ENCODE assay signal across 8 cellular contexts in the genomic region with DNA sequence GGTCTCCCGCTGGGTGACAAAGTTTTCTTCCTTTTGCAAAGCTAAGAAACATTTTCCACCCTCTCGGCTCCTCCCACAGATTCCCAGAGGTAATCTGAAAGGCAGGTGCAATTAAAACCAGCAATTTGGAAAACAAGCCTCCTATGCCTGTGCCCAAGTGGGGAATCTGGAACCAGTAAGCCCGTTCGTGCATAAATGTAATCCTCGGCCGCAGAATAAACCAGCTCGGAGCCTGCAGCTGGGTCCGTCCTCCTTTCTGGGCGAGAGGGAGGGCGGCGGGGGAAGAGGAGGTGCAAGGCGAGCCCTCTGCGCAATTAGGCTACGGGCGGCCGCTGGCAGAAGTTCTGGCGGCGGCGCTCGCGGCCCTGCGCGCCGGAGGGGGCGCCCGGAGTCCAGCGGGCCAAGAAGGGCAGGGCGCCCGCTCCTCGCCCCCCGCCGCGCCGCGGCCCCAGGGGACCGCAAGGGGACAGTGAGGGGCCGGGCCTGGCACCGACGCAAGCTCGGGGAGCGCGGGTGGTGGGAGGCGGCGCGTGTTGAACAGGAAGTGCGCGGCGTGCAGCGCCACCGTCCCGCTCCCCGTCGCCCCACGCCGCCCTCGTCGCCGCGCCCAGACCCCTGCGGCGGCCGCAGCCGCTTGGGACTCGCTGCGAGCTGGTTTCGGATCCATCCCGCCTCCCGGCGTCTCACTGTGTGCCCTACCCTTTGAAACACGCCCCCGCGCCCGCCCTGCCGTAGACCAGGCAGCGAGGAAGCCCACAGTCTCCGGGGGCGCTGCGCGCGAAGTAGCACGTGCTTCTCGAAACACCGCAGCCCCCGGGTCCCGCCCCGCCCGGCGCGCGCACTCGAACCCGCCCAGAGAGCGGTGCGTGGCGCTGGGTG. TPM values are rescaled to one million over a fixed set of nuclear protein-coding genes. Genes with fewer than 3 reads are reported as not detected.
DNase-seq lines count a peak whose midpoint lies in the region; ATAC-seq and TF ChIP-seq lines count a peak whose summit lies in the region.

A gene (minus strand): TSS at position 217 of the 879 bp plus-strand sequence. CDS start 495 bp downstream, outside the sequence.

- H3K27ac ChIP-seq in SJCRH30 (peak within 1 kb of the TSS; percentile 74), cardiac muscle cell (no peak within 1 kb of the TSS), transverse colon (peak within 1 kb of the TSS; percentile 94 to 98 (median 96))

- intact Hi-C loops in posterior vena cava (cut with DNase I), result loop anchor here (10.0 kb wide), 2 partner anchors 58 to 92 kb away; no protein-coding TSS in a partner anchor
- intact Hi-C loops in transverse colon (cut with DNase I; ENCODE audit: low total_unique reads), result no loop called here

- DNase-seq in AML-193 (lab: John Stamatoyannopoulos, UW) (peak; percentile 60 to 69), HT-29 (ENCODE audit: low spot score) (peak; percentile 16), SJCRH30 (peak; percentile 78 to 84), cardiac muscle cell (ENCODE audit: low read depth in 1 of 2, low spot score in 1 of 2) (peak; percentile 40 to 62), posterior vena cava (ENCODE audit: low spot score) (peak; percentile 94), transverse colon (peak; percentile 75)
- DNase-seq in activated naive CD4-positive, alpha-beta T cell treated with anti-CD3 and anti-CD28 coated beads, Interleukin-2, amount 50 U/mL, for 72 hours (ENCODE audit: low spot score in 2 of 2), result peak; percentile 65

- H3K27me3 ChIP-seq in SJCRH30 (no peaks in the 10 kb centered on the region), cardiac muscle cell (peaks cover 34% of the 10 kb centered on the region), transverse colon (no peaks in the 10 kb centered on the region)

- no peaks in the 10 kb centered on the region for H3K9me3 ChIP-seq in SJCRH30 (replicated peaks)
- H3K9me3 ChIP-seq in cardiac muscle cell (ENCODE audit: low read depth), result no peaks in the 10 kb centered on the region
- no peaks in the 10 kb centered on the region for H3K9me3 ChIP-seq in transverse colon

- H3K4me1 ChIP-seq in SJCRH30 (peaks cover 4% of the 10 kb centered on the region; the same call in 1 of the 2 replicates), cardiac muscle cell (ENCODE audit: low read depth) (peaks cover 5% of the 10 kb centered on the region), transverse colon (peaks cover 10 to 21% (median 15%) of the 10 kb centered on the region in 4 donors)

- 1% methylated on average over 69 of the region's 95 CpGs; no CpG with 5 or more reads in 1 of the 2 donors for WGBS in transverse colon (ENCODE audit: low coverage in 1 of 2), 2 donors

- no peaks in the 10 kb centered on the region for H3K9me3 Mint-ChIP-seq in activated naive CD4-positive, alpha-beta T cell treated with anti-CD3 and anti-CD28 coated beads, Interleukin-2, amount 50 U/mL, for 72 hours

- TF ChIP-seq POLR2A in transverse colon (IDR thresholded peaks at IDR 0.05), result peak; percentile 22

- peak; percentile 58 for ATAC-seq in GM19324 (IDR thresholded peaks at IDR 0.05; ENCODE audit: low FRiP score, unreplicated experiment)
- ATAC-seq in activated naive CD4-positive, alpha-beta T cell treated with anti-CD3 and anti-CD28 coated beads, Interleukin-2, amount 50 U/mL, for 72 hours, result peak; percentile 63

- peak within 1 kb of the TSS; percentile 65 to 75 for H3K27ac Mint-ChIP-seq in activated naive CD4-positive, alpha-beta T cell treated with anti-CD3 and anti-CD28 coated beads, Interleukin-2, amount 50 U/mL, for 72 hours

- peaks cover 0 to 5% of the 10 kb centered on the region in 2 donors for H3K36me3 Mint-ChIP-seq in activated naive CD4-positive, alpha-beta T cell treated with anti-CD3 and anti-CD28 coated beads, Interleukin-2, amount 50 U/mL, for 72 hours

- H3K36me3 ChIP-seq in SJCRH30 (no peaks in the 10 kb centered on the region), cardiac muscle cell (no peaks in the 10 kb centered on the region), transverse colon (no peaks in the 10 kb centered on the region)

- H3K4me3 ChIP-seq in SJCRH30, result peak within 1 kb of the TSS; percentile 89
- H3K4me3 ChIP-seq in cardiac muscle cell, result peak within 1 kb of the TSS; percentile 49
- H3K4me3 ChIP-seq in transverse colon, result peak within 1 kb of the TSS; percentile 42 to 92 (median 92)

- no peak for TF ChIP-seq CTCF in cardiac muscle cell (IDR thresholded peaks at IDR 0.05; ENCODE audit: low read depth, low read length)
- TF ChIP-seq CTCF in transverse colon (IDR thresholded peaks at IDR 0.05), result no peak

- TF ChIP-seq EP300 in transverse colon (IDR thresholded peaks at IDR 0.05; ENCODE audit: low read depth), result no peak

- in situ Hi-C loops in transverse colon (cut with MboI; ENCODE audit: low pct_ligation_motif_present in 1 of 4, low pct_unique_long_range_greater_than_20kb in 1 of 4, low sequenced_read_pairs in 3 of 4), result no loop called here

RNA-seq across cellular contexts. Expression of the gene that starts here (rescaled TPM):
- total RNA-seq in HT-29 (2014; rRNA removed; shearing (Covaris generic)), result 5.0 and 5.4 TPM in 2 replicates
- total RNA-seq in SJCRH30 (2014; rRNA removed; shearing (Covaris generic)), result 9.5 and 10.9 TPM in 2 replicates
- total RNA-seq in activated naive CD4-positive, alpha-beta T cell treated with anti-CD3 and anti-CD28 coated beads, Interleukin-2, amount 50 U/mL, for 72 hours, result 10 to 100 TPM; 22.1 to 35.7 TPM
- total RNA-seq in cardiac muscle cell (33.8 and 43.4 TPM in 2 replicates), posterior vena cava (10 to 100 TPM; 91.8 to 94.2 TPM), transverse colon (10 to 100 TPM; 25.1 to 57.8 (median 46.7) TPM)
- polyA plus RNA-seq in cardiac muscle cell, result 85.3 and 114 TPM in 2 replicates

Comparison
In these comparisons a context has a peak if more than half of its experiments do, and no peak if none do; other contexts are left out.
1. DNase-seq: peak in every context shown above with its lines; median percentile 94 in posterior vena cava; 81 in SJCRH30; 75 in transverse colon; 65 in activated naive CD4-positive, alpha-beta T cell treated with anti-CD3 and anti-CD28 coated beads, Interleukin-2, amount 50 U/mL, for 72 hours; 64 in AML-193; 51 in cardiac muscle cell; 16 in HT-29.